In the genomic region with DNA sequence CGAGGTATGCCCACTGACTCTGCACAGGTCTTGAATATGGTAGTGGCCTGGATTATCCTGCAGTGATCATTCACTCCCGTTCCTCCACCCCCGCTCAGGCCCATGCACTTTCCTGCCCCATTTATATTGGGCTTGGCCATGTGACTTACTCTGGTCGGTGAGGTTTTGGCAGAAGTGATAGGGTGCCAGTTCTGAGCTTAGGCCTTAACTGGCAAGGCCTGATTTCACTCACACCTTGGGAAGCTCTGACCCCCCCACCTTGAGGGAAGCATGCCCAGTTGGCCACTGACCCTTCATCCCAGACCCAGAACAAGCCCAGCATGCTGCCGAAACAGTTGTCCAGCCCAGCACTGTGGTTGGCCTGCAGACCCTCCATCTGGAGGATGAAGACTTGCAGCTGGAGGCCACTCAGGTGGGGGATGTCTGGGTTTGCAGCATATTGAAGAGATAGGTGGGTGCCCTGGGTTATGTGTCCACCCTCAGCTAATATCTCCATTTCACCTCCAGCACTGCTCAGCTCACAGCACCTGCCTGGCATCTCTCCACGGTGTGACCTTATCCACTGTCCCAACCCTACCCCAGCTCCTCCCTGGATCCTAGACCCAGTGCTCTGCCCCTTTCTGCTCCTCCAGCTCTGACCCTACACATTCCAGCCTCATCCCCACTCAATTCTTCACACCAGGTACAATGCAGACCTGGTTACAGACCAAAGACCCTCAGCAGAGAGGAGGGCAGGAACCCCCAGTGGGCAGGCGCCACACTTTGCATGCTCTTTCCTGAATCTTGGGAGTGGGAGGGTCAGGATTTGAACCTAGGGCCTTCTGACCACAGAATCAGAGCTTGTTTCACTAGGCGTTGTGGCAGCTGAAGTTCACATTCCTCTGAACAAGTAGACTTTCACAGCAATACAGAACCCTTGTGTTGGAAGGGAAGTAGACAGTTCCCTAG, we compare ENCODE assay signal across 11 cellular contexts.
DNase-seq lines count a peak whose midpoint lies in the region; ATAC-seq, FAIRE-seq and TF ChIP-seq lines count a peak whose summit lies in the region.
"Had no signal": no experiment of that assay in that cellular context is flagged by ENCODE, and none has a peak within 500 bp of the region (broad histone marks: within the 10 kb centered on the region; RNA-seq: fewer than 3 reads in every experiment).

No MANE protein-coding gene starts in this region.

- intact Hi-C loops in pancreas (cut with DNase I) = no loop called here

- H3K27me3 ChIP-seq in DND-41 (ENCODE audit: insufficient read depth, low read length, poor library complexity) = no peaks in the 10 kb centered on the region
- H3K27me3 ChIP-seq in GM23338 (ENCODE audit: insufficient read depth) = no peaks in the 10 kb centered on the region
- H3K27me3 ChIP-seq in pancreas = no peaks in the 10 kb centered on the region
- H3K27me3 ChIP-seq: brain microvascular endothelial cell, uterus had no signal

- H3K4me3 ChIP-seq in DND-41 (ENCODE audit: low read depth in 1 of 2, low read length in 2 of 2) = no peak overlapping the region
- H3K4me3 ChIP-seq in GM23338 = no peak overlapping the region
- no peak overlapping the region for H3K4me3 ChIP-seq in pancreas
- H3K4me3 ChIP-seq: uterus had no signal

- H2AFZ ChIP-seq in DND-41 (ENCODE audit: low read depth, low read length) (no peak overlapping the region), GM23338 (no peak overlapping the region)

- H3K27ac ChIP-seq in DND-41 (ENCODE audit: low read length) = no peak overlapping the region
- H3K27ac ChIP-seq in GM23338 (ENCODE audit: low read depth) = no peak overlapping the region
- no peak overlapping the region for H3K27ac ChIP-seq in pancreas
- H3K27ac ChIP-seq: brain microvascular endothelial cell, uterus had no signal

- H3K36me3 Mint-ChIP-seq in activated CD8-positive, alpha-beta T cell treated with anti-CD3 and anti-CD28 coated beads, Interleukin-2, amount 10 ng/mL, durations not matched to agents 7 days and 5 days (ENCODE audit: low read depth) = peaks cover 24% of the 10 kb centered on the region
- H3K36me3 Mint-ChIP-seq in memory B cell (no peaks in the 10 kb centered on the region), GM23338 (ENCODE audit: low read depth) (0 out of 3 replicates have a peak, but pooled peaks cover 5% of the 10 kb centered on the region)

- no peaks in the 10 kb centered on the region for H3K36me3 ChIP-seq in DND-41 (ENCODE audit: insufficient read depth, low read length)
- no peaks in the 10 kb centered on the region for H3K36me3 ChIP-seq in GM23338 (ENCODE audit: insufficient read depth)
- H3K36me3 ChIP-seq in pancreas = no peaks in the 10 kb centered on the region
- H3K36me3 ChIP-seq: brain microvascular endothelial cell, uterus had no signal

- 0 out of 2 replicates have a peak, but pooled peaks cover 2% of the 10 kb centered on the region for H3K9me2 ChIP-seq in GM23338 (ENCODE audit: insufficient read depth)

- 0 out of 2 replicates have a peak, but pooled peaks cover 4% of the 10 kb centered on the region for H3F3A ChIP-seq in GM23338 (replicated peaks; ENCODE audit: low read depth)

- H4K20me1 ChIP-seq in DND-41 (ENCODE audit: insufficient read depth, low read length) (no peaks in the 10 kb centered on the region), GM23338 (replicated peaks; ENCODE audit: insufficient read depth) (no peaks in the 10 kb centered on the region)

- POLR2A ChIA-PET in activated CD8-positive, alpha-beta T cell treated with anti-CD3 and anti-CD28 coated beads, Interleukin-2, amount 10 ng/mL, durations not matched to agents 7 days and 5 days (lab: Charles Lee) = interaction anchor here (0.7 to 1.4 kb wide), 3 partner anchors 17 to 241 kb away, joined by 3 to 4 read pairs (median 4); no protein-coding TSS in a partner anchor

- no peak overlapping the region for H3K9ac ChIP-seq in DND-41 (ENCODE audit: low read depth, low read length)

- H3K4me3 Mint-ChIP-seq in activated CD8-positive, alpha-beta T cell treated with anti-CD3 and anti-CD28 coated beads, Interleukin-2, amount 10 ng/mL, durations not matched to agents 7 days and 5 days = peak overlapping the region; percentile 22
- H3K4me3 Mint-ChIP-seq in memory B cell = no peak overlapping the region
- H3K4me3 Mint-ChIP-seq in GM23338 = no peak overlapping the region

- TF ChIP-seq CTCF in DND-41 (IDR thresholded peaks at IDR 0.05; ENCODE audit: borderline replicate concordance, extremely low read depth, low read length, poor library complexity, severe bottlenecking) (no peak), GM23338 (conservative IDR thresholded peaks at IDR 0.05; ENCODE audit: low read depth in 2 of 2) (no peak), pancreas (IDR thresholded peaks at IDR 0.05) (no peak)

- H3K27me3 Mint-ChIP-seq in activated CD8-positive, alpha-beta T cell treated with anti-CD3 and anti-CD28 coated beads, Interleukin-2, amount 10 ng/mL, durations not matched to agents 7 days and 5 days (ENCODE audit: low read depth) = no peaks in the 10 kb centered on the region
- no peaks in the 10 kb centered on the region for H3K27me3 Mint-ChIP-seq in memory B cell
- H3K27me3 Mint-ChIP-seq in GM23338 (ENCODE audit: insufficient read depth, low read depth, poor library complexity) = no peaks in the 10 kb centered on the region

- no peak overlapping the region for H3K4me2 ChIP-seq in DND-41 (ENCODE audit: insufficient read depth, low read length)
- H3K4me2 ChIP-seq in GM23338 = no peak overlapping the region

- H3K4me1 ChIP-seq in DND-41 (ENCODE audit: insufficient read depth, low read length) (no peaks in the 10 kb centered on the region), GM23338 (ENCODE audit: insufficient read depth) (no peaks in the 10 kb centered on the region), pancreas (no peaks in the 10 kb centered on the region)
- H3K4me1 ChIP-seq: uterus had no signal

- peaks cover 11% of the 10 kb centered on the region for H3K9me3 ChIP-seq in DND-41 (ENCODE audit: insufficient read depth, low read length, severe bottlenecking)
- no peaks in the 10 kb centered on the region for H3K9me3 ChIP-seq in pancreas
- H3K9me3 ChIP-seq: uterus had no signal

- H3K9me3 Mint-ChIP-seq in activated CD8-positive, alpha-beta T cell treated with anti-CD3 and anti-CD28 coated beads, Interleukin-2, amount 10 ng/mL, durations not matched to agents 7 days and 5 days (ENCODE audit: insufficient read depth) = peaks cover 27% of the 10 kb centered on the region
- H3K9me3 Mint-ChIP-seq in memory B cell (peaks cover 3% of the 10 kb centered on the region), GM23338 (peaks cover 42% of the 10 kb centered on the region; the same call in 2 of the 3 replicates)

- no peak for FAIRE-seq in pancreas (lab: Jason Lieb, UNC)

- H3K4me1 Mint-ChIP-seq in activated CD8-positive, alpha-beta T cell treated with anti-CD3 and anti-CD28 coated beads, Interleukin-2, amount 10 ng/mL, durations not matched to agents 7 days and 5 days (ENCODE audit: low read depth) = no peaks in the 10 kb centered on the region
- peaks cover 12% of the 10 kb centered on the region for H3K4me1 Mint-ChIP-seq in memory B cell
- H3K4me1 Mint-ChIP-seq in GM23338 = no peaks in the 10 kb centered on the region

- H3K27ac Mint-ChIP-seq in activated CD8-positive, alpha-beta T cell treated with anti-CD3 and anti-CD28 coated beads, Interleukin-2, amount 10 ng/mL, durations not matched to agents 7 days and 5 days = peak overlapping the region; percentile 73
- H3K27ac Mint-ChIP-seq in memory B cell = peak overlapping the region; percentile 87
- no peak overlapping the region for H3K27ac Mint-ChIP-seq in GM23338

- WGBS in pancreas, 2 donors = 87 to 94% methylated on average over 8 of the region's 8 CpGs

- DNase-seq in DND-41 = peak; percentile 54
- DNase-seq in activated CD8-positive, alpha-beta T cell treated with anti-CD3 and anti-CD28 coated beads, Interleukin-2, amount 10 ng/mL, durations not matched to agents 7 days and 5 days = peak; percentile 83
- DNase-seq in memory B cell (ENCODE audit: low spot score in 2 of 2) = peak in 1 of 2 donors; percentile 37
- no peak for DNase-seq in GM23338 (ENCODE audit: low spot score)
- no peak for DNase-seq in pancreas
- no peak for DNase-seq in midbrain (lab: John Stamatoyannopoulos, UW)
- DNase-seq: brain microvascular endothelial cell, NCI-H2081 treated with DMSO at 0.1 percent for 48 hours, uterus had no signal

- CTCF ChIA-PET in activated CD8-positive, alpha-beta T cell treated with anti-CD3 and anti-CD28 coated beads, Interleukin-2, amount 10 ng/mL, durations not matched to agents 7 days and 5 days (lab: Charles Lee) = interaction anchor here (1.0 to 2.0 kb wide), 6 partner anchors 9 to 237 kb away, joined by 3 to 11 read pairs (median 6); no protein-coding TSS in a partner anchor

- H3K79me2 ChIP-seq in DND-41 (ENCODE audit: insufficient read depth, low read length) (no peaks in the 10 kb centered on the region), GM23338 (replicated peaks; ENCODE audit: insufficient read depth) (no peaks in the 10 kb centered on the region)

- ATAC-seq in DND-41 (ENCODE audit: insufficient read depth, low read depth) = peak; percentile 68
- peak; percentile 58 for ATAC-seq in HG03342 (IDR thresholded peaks at IDR 0.05; ENCODE audit: unreplicated experiment)
- ATAC-seq in activated CD8-positive, alpha-beta T cell treated with anti-CD3 and anti-CD28 coated beads, Interleukin-2, amount 10 ng/mL, durations not matched to agents 7 days and 5 days = peak; percentile 76
- ATAC-seq in memory B cell (ENCODE audit: low read depth) = peak; percentile 79
- no peak for ATAC-seq in GM23338
- ATAC-seq in HG03097 (IDR thresholded peaks at IDR 0.05; ENCODE audit: low FRiP score, unreplicated experiment) = no peak
- no peak for ATAC-seq in pancreas

TF ChIP-seq in GM23338, 12 proteins besides CTCF, POLR2A, EP300 and RAD21 (continues in another document):
- TF ChIP-seq NANOG (IDR thresholded peaks at IDR 0.05; ENCODE audit: borderline replicate concordance) (no peak), JUNB (IDR thresholded peaks at IDR 0.05; ENCODE audit: unreplicated experiment) (no peak), STAT1 (IDR thresholded peaks at IDR 0.05; ENCODE audit: unreplicated experiment) (no peak), POLR2AphosphoS5 (IDR thresholded peaks at IDR 0.05; ENCODE audit: low read depth) (no peak), ZNF114 (CRISPR knock-in tag; IDR thresholded peaks at IDR 0.05) (no peak), EZH2phosphoT487 (IDR thresholded peaks at IDR 0.05; ENCODE audit: unreplicated experiment) (no peak), EZH2 (IDR thresholded peaks at IDR 0.05; ENCODE audit: low read depth, unreplicated experiment) (no peak)
- TF ChIP-seq, protein P1, sequence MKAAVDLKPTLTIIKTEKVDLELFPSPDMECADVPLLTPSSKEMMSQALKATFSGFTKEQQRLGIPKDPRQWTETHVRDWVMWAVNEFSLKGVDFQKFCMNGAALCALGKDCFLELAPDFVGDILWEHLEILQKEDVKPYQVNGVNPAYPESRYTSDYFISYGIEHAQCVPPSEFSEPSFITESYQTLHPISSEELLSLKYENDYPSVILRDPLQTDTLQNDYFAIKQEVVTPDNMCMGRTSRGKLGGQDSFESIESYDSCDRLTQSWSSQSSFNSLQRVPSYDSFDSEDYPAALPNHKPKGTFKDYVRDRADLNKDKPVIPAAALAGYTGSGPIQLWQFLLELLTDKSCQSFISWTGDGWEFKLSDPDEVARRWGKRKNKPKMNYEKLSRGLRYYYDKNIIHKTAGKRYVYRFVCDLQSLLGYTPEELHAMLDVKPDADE (IDR thresholded peaks at IDR 0.05) = no peak

Comparison
In these comparisons a context has a peak if more than half of its experiments do, and no peak if none do; other contexts are left out.
1. ATAC-seq: peak in DND-41 (single experiment), HG03342 (single experiment), activated CD8-positive, alpha-beta T cell treated with anti-CD3 and anti-CD28 coated beads, Interleukin-2, amount 10 ng/mL, durations not matched to agents 7 days and 5 days (single experiment) and memory B cell (single experiment); none in GM23338 (single experiment), HG03097 (single experiment) and pancreas (0 of 4).
2. DNase-seq: peak in DND-41 (single experiment) and activated CD8-positive, alpha-beta T cell treated with anti-CD3 and anti-CD28 coated beads, Interleukin-2, amount 10 ng/mL, durations not matched to agents 7 days and 5 days (single experiment); none in GM23338 (single experiment), pancreas (0 of 6) and midbrain (single experiment).